Comparison of ENCODE assay signal across 20 cellular contexts in the genomic region with DNA sequence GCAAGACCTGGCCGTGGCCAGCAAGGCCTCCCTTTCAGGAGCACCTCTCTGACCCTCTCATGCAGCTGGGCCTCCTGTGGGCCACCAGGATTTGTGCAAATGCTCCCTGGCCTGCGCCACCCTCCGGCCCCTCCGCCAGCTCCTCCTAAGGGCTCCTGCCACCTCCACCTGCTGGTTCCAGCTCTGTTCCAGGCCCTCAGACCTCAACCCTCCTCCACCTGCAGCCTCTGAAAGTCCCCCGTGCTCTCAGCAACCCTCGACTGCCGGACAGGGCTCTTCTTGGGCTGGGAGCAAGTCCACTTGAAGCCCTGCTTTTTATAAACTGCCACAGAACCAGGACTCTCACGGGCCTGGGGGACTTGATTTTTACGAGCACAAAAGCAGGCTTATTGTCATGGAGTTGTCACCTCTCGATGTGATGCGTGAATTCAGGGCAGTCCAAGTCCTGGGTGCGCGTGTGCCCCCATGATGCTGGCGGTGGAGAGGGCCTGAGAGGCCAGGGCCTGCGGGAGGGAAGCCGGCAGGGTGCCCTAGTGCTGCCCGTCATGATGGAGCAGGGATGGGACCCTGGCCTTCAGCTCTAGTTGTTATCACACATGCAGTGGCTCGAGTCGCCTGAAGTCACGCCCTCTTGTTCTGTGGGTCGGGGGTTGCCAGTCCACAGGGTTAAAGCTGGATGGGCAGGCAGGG. TPM values are rescaled to one million over a fixed set of nuclear protein-coding genes. Genes with fewer than 3 reads are reported as not detected.
A peak's percentile ranks its signal among the peaks of the same experiment; 100 is the strongest.
DNase-seq lines count a peak whose midpoint lies in the region; ATAC-seq, FAIRE-seq and TF ChIP-seq lines count a peak whose summit lies in the region.
"Had no signal": no experiment of that assay in that cellular context is flagged by ENCODE, and none has a peak within 500 bp of the region (broad histone marks: within the 10 kb centered on the region; RNA-seq: fewer than 3 reads in every experiment).

No MANE protein-coding gene starts in this region.

- peaks cover 45% of the 10 kb centered on the region for H3K36me3 ChIP-seq in NT2/D1 (ENCODE audit: insufficient read depth, insufficient read length, low read length)
- H3K36me3 ChIP-seq in neuronal stem cell (replicated peaks in 1 of 2; ENCODE audit: control insufficient read depth in 2 of 2, insufficient read depth in 2 of 2, low read length in 2 of 2) = peaks cover 0 to 3% of the 10 kb centered on the region in 2 donors
- peaks cover 0 to 8% (median 0%) of the 10 kb centered on the region in 3 donors for H3K36me3 ChIP-seq in Peyer's patch
- H3K36me3 ChIP-seq: ovary had no signal

- WGBS in neuronal stem cell (ENCODE audit: extremely low coverage in 2 of 2, insufficient read length in 2 of 2, insufficient replicate concordance in 1 of 2), 2 donors = no CpG with 5 or more reads among the region's 21 CpGs

- no peak overlapping the region for H3K4me3 ChIP-seq in NT2/D1 (ENCODE audit: insufficient read length, low read depth)
- H3K4me3 ChIP-seq in dorsolateral prefrontal cortex = no peak overlapping the region
- H3K4me3 ChIP-seq in neuronal stem cell (ENCODE audit: low read length in 2 of 2) = peak overlapping the region in 1 of 2 donors; percentile 46
- no peak overlapping the region for H3K4me3 ChIP-seq in Peyer's patch
- H3K4me3 ChIP-seq: left ventricle myocardium inferior, ovary had no signal

- H2AFZ ChIP-seq in neuronal stem cell (ENCODE audit: low read length) = no peak overlapping the region

- peak overlapping the region; percentile 80 for H3K18ac ChIP-seq in neuronal stem cell (ENCODE audit: low read length)

- peak overlapping the region; percentile 68 for H2BK5ac ChIP-seq in neuronal stem cell (ENCODE audit: low read length)

- H3K9ac ChIP-seq in NT2/D1 (ENCODE audit: insufficient read length, low read depth) (peak overlapping the region; percentile 56), neuronal stem cell (ENCODE audit: low read depth, low read length, poor library complexity) (no peak overlapping the region)

- H3K9me3 ChIP-seq in NT2/D1 (ENCODE audit: insufficient read depth, low read length) = no peaks in the 10 kb centered on the region
- peaks cover 0 to 4% of the 10 kb centered on the region in 2 donors for H3K9me3 ChIP-seq in neuronal stem cell (replicated peaks in 1 of 2; ENCODE audit: control insufficient read depth in 2 of 2, insufficient read depth in 1 of 2, low read depth in 1 of 2, low read length in 2 of 2)
- H3K9me3 ChIP-seq in Peyer's patch = no peaks in the 10 kb centered on the region
- H3K9me3 ChIP-seq: left ventricle myocardium inferior, ovary had no signal

- ATAC-seq in GM18868 (IDR thresholded peaks at IDR 0.05; ENCODE audit: unreplicated experiment) = no peak
- ATAC-seq in left ventricle myocardium superior = no peak

- no peak overlapping the region for H3K4me2 ChIP-seq in neuronal stem cell (ENCODE audit: insufficient read depth, low read length, poor library complexity, severe bottlenecking)

- peak overlapping the region; percentile 81 for H2BK120ac ChIP-seq in neuronal stem cell (ENCODE audit: low read depth, low read length)

- peaks cover 25% of the 10 kb centered on the region for H3K4me1 ChIP-seq in NT2/D1 (ENCODE audit: insufficient read depth, insufficient read length)
- peaks cover 5 to 12% of the 10 kb centered on the region in 2 donors for H3K4me1 ChIP-seq in neuronal stem cell (ENCODE audit: control insufficient read depth in 2 of 2, insufficient read depth in 1 of 2, low read depth in 1 of 2, low read length in 2 of 2)
- no peaks in the 10 kb centered on the region for H3K4me1 ChIP-seq in Peyer's patch

- H2BK15ac ChIP-seq in neuronal stem cell (ENCODE audit: low read length) = no peak overlapping the region

- TF ChIP-seq POLR2A in GM12891 (IDR thresholded peaks at IDR 0.05; ENCODE audit: low read depth, low read length) (no peak), Peyer's patch (IDR thresholded peaks at IDR 0.05) (no peak)

- peak overlapping the region; percentile 84 for H3K4ac ChIP-seq in neuronal stem cell (ENCODE audit: low read length)

- H4K8ac ChIP-seq in neuronal stem cell (ENCODE audit: low read depth, low read length) = no peak overlapping the region

- H2AK5ac ChIP-seq in neuronal stem cell (ENCODE audit: low read depth, low read length) = peak overlapping the region; percentile 88

- no peak overlapping the region for H4K91ac ChIP-seq in neuronal stem cell (ENCODE audit: low read depth, low read length, poor library complexity)

- DNase-seq in GM12891 (ENCODE audit: insufficient read length, low spot score) (peak; percentile 16), NT2/D1 (ENCODE audit: low read depth, low spot score) (no peak), dorsolateral prefrontal cortex (peak in 4 of 10 donors; percentile 19 to 47 (median 37)), neuronal stem cell (ENCODE audit: low spot score) (no peak), Peyer's patch (no peak), NCI-H82 treated with DMSO at 0.1 percent for 48 hours (lab: John Stamatoyannopoulos, UW; ENCODE audit: unreplicated experiment) (no peak), left ventricle myocardium superior (no peak)
- DNase-seq: activated CD4-positive, alpha-beta T cell treated with anti-CD3 and anti-CD28 coated beads, Interleukin-2, amount 50 U/mL, for 48 hours; activated naive CD8-positive, alpha-beta T cell treated with anti-CD3 and anti-CD28 coated beads for 36 hours; effector CD4-positive, alpha-beta T cell; left ventricle myocardium inferior; NCI-H1105 treated with DMSO at 0.1 percent for 48 hours; NCI-H524 treated with DMSO at 0.1 percent for 48 hours; ovary; SHP77 treated with DMSO at 0.1 percent for 48 hours; stimulated activated naive CD4-positive, alpha-beta T cell treated with Interleukin-2 at 50 U/mL for 16 hours had no signal

- peak overlapping the region; percentile 64 for H3K14ac ChIP-seq in neuronal stem cell (ENCODE audit: low read length)

- peak overlapping the region; percentile 49 to 99 (median 97) for H3K27ac ChIP-seq in dorsolateral prefrontal cortex
- peak overlapping the region; percentile 71 for H3K27ac ChIP-seq in neuronal stem cell (replicated peaks; ENCODE audit: low read length)
- no peak overlapping the region for H3K27ac ChIP-seq in Peyer's patch
- H3K27ac ChIP-seq: left ventricle myocardium inferior, ovary had no signal

- intact Hi-C loops in dorsolateral prefrontal cortex (cut with DNase I) (no loop called here), left ventricle myocardium superior (cut with micrococcal nuclease) (no loop called here)

- TF ChIP-seq CTCF in dorsolateral prefrontal cortex (IDR thresholded peaks at IDR 0.05 in 54 of 56, conservative IDR thresholded peaks at IDR 0.05 in 2 of 56; ENCODE audit: low read depth in 1 of 56, partially characterized antibody in 56 of 56) (no peak), Peyer's patch (IDR thresholded peaks at IDR 0.05) (no peak)

- FAIRE-seq in GM12891 (lab: Jason Lieb, UNC) = no peak
- FAIRE-seq: bronchial epithelial cell, D721Med, H1 had no signal

- H3K79me1 ChIP-seq in neuronal stem cell (ENCODE audit: low read depth, low read length) = peaks cover 3% of the 10 kb centered on the region

- H2BK12ac ChIP-seq in neuronal stem cell (ENCODE audit: low read length) = peak overlapping the region; percentile 84

- H3K23ac ChIP-seq in neuronal stem cell (ENCODE audit: low read depth, low read length, poor library complexity) = peak overlapping the region; percentile 80

- no peaks in the 10 kb centered on the region for H3K27me3 ChIP-seq in NT2/D1 (ENCODE audit: insufficient read depth, insufficient read length)
- no peaks in the 10 kb centered on the region for H3K27me3 ChIP-seq in dorsolateral prefrontal cortex
- H3K27me3 ChIP-seq in neuronal stem cell (ENCODE audit: control insufficient read depth in 3 of 3, insufficient read depth in 3 of 3, low read depth in 1 of 3, low read length in 3 of 3) = peaks cover 0 to 3% (median 0%) of the 10 kb centered on the region in 3 experiments
- no peaks in the 10 kb centered on the region for H3K27me3 ChIP-seq in Peyer's patch
- H3K27me3 ChIP-seq: ovary had no signal

TF ChIP-seq in GM12891, 5 proteins besides CTCF, POLR2A, EP300 and RAD21:
- TF ChIP-seq POU2F2 (IDR thresholded peaks at IDR 0.05; ENCODE audit: low read depth, low read length) (no peak), TAF1 (IDR thresholded peaks at IDR 0.05; ENCODE audit: low read depth, low read length) (no peak), SPI1 (IDR thresholded peaks at IDR 0.05; ENCODE audit: low read depth, low read length) (no peak), PAX5 (IDR thresholded peaks at IDR 0.05; ENCODE audit: insufficient read depth, low read length, severe bottlenecking) (no peak), POLR2AphosphoS5 (IDR thresholded peaks at IDR 0.05; ENCODE audit: low read depth, low read length) (no peak)

RNA-seq across cellular contexts. Expression of a gene that starts 9.1 kb away (rescaled TPM):
- polyA plus RNA-seq in GM12891 (2012; ENCODE audit: low read depth, missing spikeins) = 8.1 TPM
- 10 to 100 TPM in 118 of 120 experiments, 1 to 10 TPM in 2; 8.9 to 23.4 (median 15.6) TPM for total RNA-seq in dorsolateral prefrontal cortex
- polyA plus RNA-seq in neuronal stem cell (2013, experiment 1 of 2) = 13.4 TPM
- polyA plus RNA-seq in neuronal stem cell (2013, experiment 2 of 2) = 11.7 TPM
- 10 to 100 TPM in 2 of 4 donors, 1 to 10 TPM in 2; 7.0 to 42.1 (median 15.1) TPM for total RNA-seq in Peyer's patch
- 5.1 TPM for total RNA-seq in left ventricle myocardium superior

RNA-seq across cellular contexts. Expression of a gene that starts 13.5 kb away (rescaled TPM):
- 277 TPM for polyA plus RNA-seq in GM12891 (2012; ENCODE audit: low read depth, missing spikeins)
- total RNA-seq in dorsolateral prefrontal cortex = 10 to 100 TPM in 36 of 120 experiments, 1 to 10 TPM in 80, under 1 TPM in 1, not detected in 3; 0.64 to 75.6 (median 7.4) TPM
- 98.0 TPM for polyA plus RNA-seq in neuronal stem cell (2013, experiment 1 of 2)
- polyA plus RNA-seq in neuronal stem cell (2013, experiment 2 of 2) = 93.7 TPM
- 100 to 1,000 TPM in 1 of 4 donors, 10 to 100 TPM in 3; 33.8 to 239 (median 37.8) TPM for total RNA-seq in Peyer's patch
- 59.4 TPM for total RNA-seq in left ventricle myocardium superior
- total RNA-seq: bronchial epithelial cell had no signal

RNA-seq across cellular contexts. Expression of a gene that starts 25.6 kb away (rescaled TPM):
- polyA plus RNA-seq in GM12891 (2012; ENCODE audit: low read depth, missing spikeins) = 0.68 TPM
- total RNA-seq in dorsolateral prefrontal cortex (100 to 1,000 TPM in 116 of 120 experiments, 10 to 100 TPM in 4; 67.0 to 225 (median 142) TPM), Peyer's patch (10 to 100 TPM; 20.8 to 69.3 (median 41.9) TPM), left ventricle myocardium superior (1,036 TPM)
- 16.9 TPM for polyA plus RNA-seq in neuronal stem cell (2013, experiment 1 of 2)
- 15.2 TPM for polyA plus RNA-seq in neuronal stem cell (2013, experiment 2 of 2)

RNA-seq across cellular contexts. Expression of a gene that starts 26.2 kb away (rescaled TPM):
- polyA plus RNA-seq in GM12891 (2012; ENCODE audit: low read depth, missing spikeins) = 0.18 TPM
- 10 to 100 TPM; 11.9 to 30.7 (median 19.1) TPM for total RNA-seq in dorsolateral prefrontal cortex
- polyA plus RNA-seq in neuronal stem cell (2013, experiment 1 of 2) = 7.2 TPM
- 6.3 TPM for polyA plus RNA-seq in neuronal stem cell (2013, experiment 2 of 2)
- 1 to 10 TPM in 2 of 4 donors, under 1 TPM in 1, not detected in 1; 0.94 to 2.5 (median 1.1) TPM for total RNA-seq in Peyer's patch
- total RNA-seq in left ventricle myocardium superior = 4.0 TPM
- total RNA-seq: H1 had no signal

Comparison
In these comparisons a context has a peak if more than half of its experiments do, and no peak if none do; other contexts are left out.
1. H3K27ac ChIP-seq: peak in dorsolateral prefrontal cortex (59 of 59) and neuronal stem cell (single experiment); none in Peyer's patch (0 of 4).